Comparison of ENCODE assay signal across 1 cellular context in genomic region chr16:88339926-88340754, GRCh38.
TF ChIP-seq lines count a peak whose summit lies in the region.

No MANE protein-coding gene starts in this region.

TF ChIP-seq in A549, 52 proteins besides CTCF, POLR2A, EP300 and RAD21 (continued from another document):
- TF ChIP-seq ZFP36 (IDR thresholded peaks at IDR 0.05; ENCODE audit: borderline replicate concordance, partially characterized antibody) (no peak), ATOH8 (CRISPR knock-in tag; IDR thresholded peaks at IDR 0.05; ENCODE audit: low read depth) (no peak), JUNB (IDR thresholded peaks at IDR 0.05) (no peak), ZC3H11A (IDR thresholded peaks at IDR 0.05) (no peak)
TF ChIP-seq in A549: peak in this region for 0.
